27 cellular contexts compared by ENCODE assay signal in the genomic region with DNA sequence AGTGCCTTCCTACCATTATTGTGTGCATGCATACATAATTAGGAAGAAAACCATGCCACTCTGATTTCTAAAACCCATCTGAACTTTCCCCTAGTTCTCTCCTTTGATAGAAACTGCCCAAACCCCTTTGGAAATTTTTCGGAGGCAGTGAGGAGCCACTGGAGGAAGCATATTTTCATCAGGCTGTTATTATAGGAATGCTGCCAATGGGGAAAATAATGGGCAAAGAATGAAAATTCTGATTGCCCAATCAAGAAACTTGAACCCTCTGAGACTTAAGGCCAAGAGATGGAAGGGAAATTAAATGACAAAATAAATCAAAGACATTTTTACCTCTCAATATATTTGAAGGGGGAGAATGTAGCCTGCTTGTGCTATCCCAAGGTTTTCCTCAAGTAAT.
DNase-seq lines count a peak whose midpoint lies in the region; ATAC-seq and TF ChIP-seq lines count a peak whose summit lies in the region.
"Had no signal": no experiment of that assay in that cellular context is flagged by ENCODE, and none has a peak within 500 bp of the region (broad histone marks: within the 10 kb centered on the region; RNA-seq: fewer than 3 reads in every experiment).

No MANE protein-coding gene starts in this region.

- H3K9me3 ChIP-seq in skeletal muscle satellite cell (replicated peaks; ENCODE audit: low read length), result no peaks in the 10 kb centered on the region
- H3K9me3 ChIP-seq: heart right ventricle, lower lobe of right lung, MG63, right atrium auricular region, upper lobe of left lung had no signal

- H3K4me2 ChIP-seq in skeletal muscle satellite cell (ENCODE audit: low read length), result peak overlapping the region; percentile 65

- H3K4me3 ChIP-seq in fibroblast of the aortic adventitia (ENCODE audit: low read depth, low read length) (no peak overlapping the region), skeletal muscle satellite cell (ENCODE audit: low read length) (peak overlapping the region; percentile 30)
- H3K4me3 ChIP-seq: heart right ventricle, K562, lower lobe of right lung, MG63, right atrium auricular region, upper lobe of left lung had no signal

- no peak for ATAC-seq in HG03442 (IDR thresholded peaks at IDR 0.05; ENCODE audit: unreplicated experiment)
- ATAC-seq: foreskin keratinocyte; heart right ventricle; K562; lower lobe of right lung; stimulated activated memory B cell treated with anti-CD40 and anti-IgM and Interleukin-4, amounts not matched to agents 10 μg/mL and 1 μg/mL and 100 μg/mL, for 72 hours; T-cell had no signal

- H3K9ac ChIP-seq in skeletal muscle satellite cell (ENCODE audit: low read depth, low read length), result no peak overlapping the region

- peaks cover 14% of the 10 kb centered on the region for H3K4me1 ChIP-seq in skeletal muscle satellite cell (ENCODE audit: control insufficient read depth, insufficient read depth, low read length)
- H3K4me1 ChIP-seq: foreskin keratinocyte, heart right ventricle, lower lobe of right lung, right atrium auricular region, upper lobe of left lung had no signal

- DNase-seq in EH (ENCODE audit: low read depth) (peak; percentile 35), NCI-H446 treated with DMSO at 0.1 percent for 48 hours (lab: John Stamatoyannopoulos, UW) (peak; percentile 9), fibroblast of the aortic adventitia (ENCODE audit: low read depth) (peak; percentile 17), SIG-M5 treated with dmso at 0.1 percent for 504 hours (lab: John Stamatoyannopoulos, UW; ENCODE audit: unreplicated experiment) (no peak)
- DNase-seq in activated effector memory CD4-positive, alpha-beta T cell treated with anti-CD3 and anti-CD28 coated beads, Interleukin-2, amount 50 U/mL, for 16 hours, result no peak
- DNase-seq: activated B cell treated with CpG ODN at 0.5 μM for 24 hours; activated naive CD4-positive, alpha-beta T cell treated with anti-CD3 and anti-CD28 coated beads, Interleukin-2, amount 50 U/mL, for 16 hours; amygdala; CD4-positive, alpha-beta T cell; cortex of kidney; foreskin keratinocyte; H7; heart right ventricle; kidney glomerular epithelial cell; lower lobe of right lung; NCI-H2029 treated with DMSO at 0.1 percent for 48 hours; NCI-H2227 treated with DMSO at 0.1 percent for 48 hours; NCI-H69; stimulated activated CD4-positive, alpha-beta T cell treated with anti-CD3 and anti-CD28 coated beads, Interleukin-4, amount 100 ng/mL, for 4 hours; T-cell; upper lobe of left lung had no signal

- H3K36me3 ChIP-seq in skeletal muscle satellite cell (ENCODE audit: insufficient read depth, low read length), result no peaks in the 10 kb centered on the region
- H3K36me3 ChIP-seq: heart right ventricle, lower lobe of right lung, MG63, right atrium auricular region, upper lobe of left lung had no signal

- H3K27me3 ChIP-seq in skeletal muscle satellite cell (ENCODE audit: control insufficient read depth, insufficient read depth, low read length), result no peaks in the 10 kb centered on the region
- H3K27me3 ChIP-seq: foreskin keratinocyte, heart right ventricle, MG63, right atrium auricular region, upper lobe of left lung had no signal

- TF ChIP-seq CTCF in fibroblast of the aortic adventitia (IDR thresholded peaks at IDR 0.05; ENCODE audit: insufficient read depth, low read length), result no peak

Comparison
In these comparisons a context has a peak if more than half of its experiments do, and no peak if none do; other contexts are left out.
1. DNase-seq: peak in EH (single experiment), NCI-H446 treated with DMSO at 0.1 percent for 48 hours (single experiment) and fibroblast of the aortic adventitia (single experiment); none in SIG-M5 treated with dmso at 0.1 percent for 504 hours (single experiment) and activated effector memory CD4-positive, alpha-beta T cell treated with anti-CD3 and anti-CD28 coated beads, Interleukin-2, amount 50 U/mL, for 16 hours (single experiment).